Comparison of ENCODE assay signal across 24 cellular contexts in genomic region chr18:31546476-31546875, GRCh38. TPM values are rescaled to one million over a fixed set of nuclear protein-coding genes. Genes with fewer than 3 reads are reported as not detected.
"Had no signal": no experiment of that assay in that cellular context is flagged by ENCODE, and none has a peak within 500 bp of the region (broad histone marks: within the 10 kb centered on the region; RNA-seq: fewer than 3 reads in every experiment).

No MANE protein-coding gene starts in this region.

- H3K4me1 ChIP-seq: right atrium auricular region had no signal

- H3K4me1 Mint-ChIP-seq: activated CD8-positive, alpha-beta memory T cell treated with anti-CD3 and anti-CD28 coated beads, Interleukin-2, amount 10 ng/mL, durations not matched to agents 7 days and 5 days; activated naive CD4-positive, alpha-beta T cell treated with anti-CD3 and anti-CD28 coated beads, Interleukin-2, amount 10 ng/mL, durations not matched to agents 7 days and 5 days had no signal

- H3K27ac Mint-ChIP-seq: activated CD8-positive, alpha-beta memory T cell treated with anti-CD3 and anti-CD28 coated beads, Interleukin-2, amount 10 ng/mL, durations not matched to agents 7 days and 5 days; activated naive CD4-positive, alpha-beta T cell treated with anti-CD3 and anti-CD28 coated beads, Interleukin-2, amount 10 ng/mL, durations not matched to agents 7 days and 5 days; brain; natural killer cell treated with Interleukin-12 subunit alpha and Interleukin-12 subunit beta and Interleukin-15 and Interleukin-18, amount 100 ng/mL, for 72 hours; stimulated activated naive CD8-positive, alpha-beta T cell treated with anti-CD3 and anti-CD28 coated beads, Interleukin-15, Interleukin-2, amounts not matched to agents 100 ng/mL and 50 ng/mL, for 24 hours; type B pancreatic cell had no signal

- H3K9me3 Mint-ChIP-seq: activated naive CD4-positive, alpha-beta T cell treated with anti-CD3 and anti-CD28 coated beads, Interleukin-2, amount 10 ng/mL, durations not matched to agents 7 days and 5 days; brain; natural killer cell treated with Interleukin-12 subunit alpha and Interleukin-12 subunit beta and Interleukin-15 and Interleukin-18, amount 100 ng/mL, for 72 hours; stimulated activated naive CD8-positive, alpha-beta T cell treated with anti-CD3 and anti-CD28 coated beads, Interleukin-15, Interleukin-2, amounts not matched to agents 100 ng/mL and 50 ng/mL, for 24 hours; type B pancreatic cell had no signal

- H3K27ac ChIP-seq: coronary artery, right atrium auricular region, skin epidermis, WERI-Rb-1 had no signal

- H3K27me3 ChIP-seq: right atrium auricular region had no signal

- ATAC-seq: activated CD8-positive, alpha-beta memory T cell treated with anti-CD3 and anti-CD28 coated beads, Interleukin-2, amount 10 ng/mL, durations not matched to agents 7 days and 5 days; esophagus mucosa; left ventricle myocardium superior had no signal

- H3K27me3 Mint-ChIP-seq: activated naive CD4-positive, alpha-beta T cell treated with anti-CD3 and anti-CD28 coated beads, Interleukin-2, amount 10 ng/mL, durations not matched to agents 7 days and 5 days; brain; stimulated activated naive CD8-positive, alpha-beta T cell treated with anti-CD3 and anti-CD28 coated beads, Interleukin-15, Interleukin-2, amounts not matched to agents 100 ng/mL and 50 ng/mL, for 24 hours; type B pancreatic cell had no signal

- H3K36me3 Mint-ChIP-seq: activated CD8-positive, alpha-beta memory T cell treated with anti-CD3 and anti-CD28 coated beads, Interleukin-2, amount 10 ng/mL, durations not matched to agents 7 days and 5 days; activated naive CD4-positive, alpha-beta T cell treated with anti-CD3 and anti-CD28 coated beads, Interleukin-2, amount 10 ng/mL, durations not matched to agents 7 days and 5 days; natural killer cell treated with Interleukin-12 subunit alpha and Interleukin-12 subunit beta and Interleukin-15 and Interleukin-18, amount 100 ng/mL, for 72 hours had no signal

- H3K4me3 Mint-ChIP-seq: activated CD8-positive, alpha-beta memory T cell treated with anti-CD3 and anti-CD28 coated beads, Interleukin-2, amount 10 ng/mL, durations not matched to agents 7 days and 5 days; activated naive CD4-positive, alpha-beta T cell treated with anti-CD3 and anti-CD28 coated beads, Interleukin-2, amount 10 ng/mL, durations not matched to agents 7 days and 5 days; brain; natural killer cell treated with Interleukin-12 subunit alpha and Interleukin-12 subunit beta and Interleukin-15 and Interleukin-18, amount 100 ng/mL, for 72 hours; stimulated activated naive CD8-positive, alpha-beta T cell treated with anti-CD3 and anti-CD28 coated beads, Interleukin-15, Interleukin-2, amounts not matched to agents 100 ng/mL and 50 ng/mL, for 24 hours; type B pancreatic cell had no signal

- H3K9me3 ChIP-seq: right atrium auricular region had no signal

- DNase-seq: activated CD4-positive, alpha-beta T cell treated with anti-CD3 and anti-CD28 coated beads, Interleukin-2, amount 50 U/mL, for 48 hours; activated CD8-positive, alpha-beta memory T cell treated with anti-CD3 and anti-CD28 coated beads, Interleukin-2, amount 10 ng/mL, durations not matched to agents 7 days and 5 days; activated naive CD4-positive, alpha-beta T cell treated with anti-CD3 and anti-CD28 coated beads, Interleukin-2, amount 10 ng/mL, durations not matched to agents 7 days and 5 days; activated T-cell treated with anti-CD3 and anti-CD28 coated beads, Interleukin-2, amount 50 U/mL, for 1 hour; central memory CD4-positive, alpha-beta T cell; hippocampal formation; kidney; left ventricle myocardium superior; mesenchymal stem cell; nucleus accumbens; posterior cingulate gyrus; stimulated activated CD4-positive, alpha-beta T cell treated with anti-CD3 and anti-CD28 coated beads, Interleukin-15, amount 100 ng/mL, for 24 hours; stimulated activated CD4-positive, alpha-beta T cell treated with anti-CD3 and anti-CD28 coated beads, Interleukin-4, amount 100 ng/mL, for 1 hour; T-helper 1 cell; WERI-Rb-1 had no signal

- H3K4me3 ChIP-seq: coronary artery, right atrium auricular region, skin epidermis had no signal

RNA-seq across cellular contexts. Expression of gene TTR, which starts 45.2 kb away (rescaled TPM):
- total RNA-seq: activated CD8-positive, alpha-beta memory T cell treated with anti-CD3 and anti-CD28 coated beads, Interleukin-2, amount 10 ng/mL, durations not matched to agents 7 days and 5 days; glomerular endothelial cell; kidney; left ventricle myocardium superior; natural killer cell treated with Interleukin-12 subunit alpha and Interleukin-12 subunit beta and Interleukin-15 and Interleukin-18, amount 100 ng/mL, for 72 hours; right atrium auricular region had no signal
